22 cellular contexts compared by ENCODE assay signal in the genomic region with DNA sequence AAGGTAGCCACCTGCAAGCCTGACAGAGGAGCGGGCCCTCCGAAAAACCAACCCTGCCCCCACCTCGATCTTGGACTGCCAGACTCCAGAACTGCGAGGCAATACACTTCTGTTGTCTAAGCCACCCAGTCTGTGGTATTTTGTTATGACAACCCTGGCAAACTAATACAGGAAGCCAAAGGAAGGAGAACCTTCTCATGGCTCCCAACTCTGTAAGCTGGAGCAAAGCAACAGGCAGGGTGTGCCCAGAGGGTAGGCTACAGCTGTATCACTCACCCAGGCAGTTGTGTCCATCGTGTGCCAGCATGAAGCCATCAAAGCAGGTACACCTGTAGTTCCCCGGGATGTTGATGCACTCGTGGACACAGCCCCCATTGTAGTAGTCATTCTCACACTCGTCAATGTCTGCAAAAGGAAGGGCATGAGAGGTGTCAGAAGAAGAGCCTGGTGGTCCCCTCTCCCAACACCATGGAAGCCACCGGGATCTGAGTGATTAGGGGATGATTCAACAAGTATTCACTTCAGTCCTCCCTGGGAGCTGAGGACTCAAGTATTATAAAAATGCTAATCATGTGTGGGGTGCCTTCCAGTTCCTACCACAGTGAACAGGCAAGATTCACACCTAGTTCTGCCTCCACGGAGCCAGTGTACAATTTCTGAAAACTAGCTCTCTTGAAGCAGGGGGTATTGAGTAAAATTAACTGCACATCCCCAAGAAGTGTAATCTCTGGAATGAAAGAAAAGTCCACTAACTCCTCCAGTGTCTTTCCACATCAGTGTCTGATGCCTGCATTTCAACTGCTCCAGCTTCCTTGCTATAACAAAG. TPM values are rescaled to one million over a fixed set of nuclear protein-coding genes. Genes with fewer than 3 reads are reported as not detected.
"Had no signal": no experiment of that assay in that cellular context is flagged by ENCODE, and none has a peak within 500 bp of the region (broad histone marks: within the 10 kb centered on the region; RNA-seq: fewer than 3 reads in every experiment).

No MANE protein-coding gene starts in this region.

- H3K9me3 ChIP-seq: gastrocnemius medialis, lower lobe of right lung, tibial artery, vagina had no signal

- H3K4me2 ChIP-seq: hepatocyte had no signal

- H3K4me3 ChIP-seq: cardiac muscle cell, coronary artery, gastrocnemius medialis, hepatocyte, lower lobe of right lung, skin epidermis, tibial artery, vagina had no signal

- H3K27me3 ChIP-seq: cardiac muscle cell, vagina had no signal

- H2AFZ ChIP-seq: hepatocyte had no signal

- H3K27me3 Mint-ChIP-seq: activated CD4-positive, alpha-beta T cell treated with anti-CD3 and anti-CD28 coated beads for 36 hours; activated CD8-positive, alpha-beta T cell treated with anti-CD3 and anti-CD28 coated beads for 36 hours had no signal

- H3K4me1 Mint-ChIP-seq: activated CD4-positive, alpha-beta T cell treated with anti-CD3 and anti-CD28 coated beads for 36 hours; activated naive CD8-positive, alpha-beta T cell treated with anti-CD3 and anti-CD28 coated beads, Interleukin-2, amount 10 ng/mL, durations not matched to agents 7 days and 5 days; stimulated activated effector memory CD8-positive, alpha-beta T cell treated with anti-CD3 and anti-CD28 coated beads, Interleukin-12 subunit alpha, Interleukin-12 subunit beta, amount 100 ng/mL, for 72 hours had no signal

- H3K27ac ChIP-seq: cardiac muscle cell, coronary artery, gastrocnemius medialis, hepatocyte, lower lobe of right lung, skin epidermis, tibial artery, vagina, VCaP had no signal

- H3K36me3 Mint-ChIP-seq: activated naive CD8-positive, alpha-beta T cell treated with anti-CD3 and anti-CD28 coated beads, Interleukin-2, amount 10 ng/mL, durations not matched to agents 7 days and 5 days; mesothelial cell of epicardium; stimulated activated effector memory CD8-positive, alpha-beta T cell treated with anti-CD3 and anti-CD28 coated beads, Interleukin-12 subunit alpha, Interleukin-12 subunit beta, amount 100 ng/mL, for 72 hours had no signal

- H3K36me3 ChIP-seq: cardiac muscle cell, gastrocnemius medialis, lower lobe of right lung, tibial artery, vagina had no signal

- H3K79me2 ChIP-seq: hepatocyte had no signal

- H3K9me3 Mint-ChIP-seq: activated CD8-positive, alpha-beta T cell treated with anti-CD3 and anti-CD28 coated beads for 36 hours; activated naive CD8-positive, alpha-beta T cell treated with anti-CD3 and anti-CD28 coated beads, Interleukin-2, amount 10 ng/mL, durations not matched to agents 7 days and 5 days; activated T-cell treated with anti-CD3 and anti-CD28 coated beads, Interleukin-2, amount 50 U/mL, for 72 hours; mesothelial cell of epicardium; neural crest cell; stimulated activated effector memory CD8-positive, alpha-beta T cell treated with anti-CD3 and anti-CD28 coated beads, Interleukin-12 subunit alpha, Interleukin-12 subunit beta, amount 100 ng/mL, for 72 hours had no signal

- H3K4me1 ChIP-seq: gastrocnemius medialis, lower lobe of right lung, tibial artery, vagina had no signal

- DNase-seq: activated CD4-positive, alpha-beta T cell treated with anti-CD3 and anti-CD28 coated beads for 36 hours; activated CD8-positive, alpha-beta memory T cell treated with anti-CD3 and anti-CD28 coated beads, Interleukin-2, amount 50 U/mL, for 4 hours; activated CD8-positive, alpha-beta T cell treated with anti-CD3 and anti-CD28 coated beads for 36 hours; activated naive CD8-positive, alpha-beta T cell treated with anti-CD3 and anti-CD28 coated beads, Interleukin-2, amount 10 ng/mL, durations not matched to agents 7 days and 5 days; activated T-cell treated with anti-CD3 and anti-CD28 coated beads, Interleukin-2, amount 50 U/mL, for 72 hours; aorta; effector CD4-positive, alpha-beta T cell; gastrocnemius medialis; kidney glomerular epithelial cell; lower lobe of right lung; tibial artery had no signal

- H3K4me3 Mint-ChIP-seq: activated CD4-positive, alpha-beta T cell treated with anti-CD3 and anti-CD28 coated beads for 36 hours; activated CD8-positive, alpha-beta T cell treated with anti-CD3 and anti-CD28 coated beads for 36 hours; activated naive CD8-positive, alpha-beta T cell treated with anti-CD3 and anti-CD28 coated beads, Interleukin-2, amount 10 ng/mL, durations not matched to agents 7 days and 5 days; activated T-cell treated with anti-CD3 and anti-CD28 coated beads, Interleukin-2, amount 50 U/mL, for 72 hours; mesothelial cell of epicardium; neural crest cell; stimulated activated effector memory CD8-positive, alpha-beta T cell treated with anti-CD3 and anti-CD28 coated beads, Interleukin-12 subunit alpha, Interleukin-12 subunit beta, amount 100 ng/mL, for 72 hours had no signal

- ATAC-seq: activated CD4-positive, alpha-beta T cell treated with anti-CD3 and anti-CD28 coated beads for 36 hours; activated CD8-positive, alpha-beta T cell treated with anti-CD3 and anti-CD28 coated beads for 36 hours; activated T-cell treated with anti-CD3 and anti-CD28 coated beads, Interleukin-2, amount 50 U/mL, for 72 hours; gastrocnemius medialis; lower lobe of right lung; stimulated activated effector memory CD8-positive, alpha-beta T cell treated with anti-CD3 and anti-CD28 coated beads, Interleukin-12 subunit alpha, Interleukin-12 subunit beta, amount 100 ng/mL, for 72 hours had no signal

- H3K27ac Mint-ChIP-seq: activated CD4-positive, alpha-beta T cell treated with anti-CD3 and anti-CD28 coated beads for 36 hours; activated CD8-positive, alpha-beta T cell treated with anti-CD3 and anti-CD28 coated beads for 36 hours; activated naive CD8-positive, alpha-beta T cell treated with anti-CD3 and anti-CD28 coated beads, Interleukin-2, amount 10 ng/mL, durations not matched to agents 7 days and 5 days; activated T-cell treated with anti-CD3 and anti-CD28 coated beads, Interleukin-2, amount 50 U/mL, for 72 hours; mesothelial cell of epicardium; stimulated activated effector memory CD8-positive, alpha-beta T cell treated with anti-CD3 and anti-CD28 coated beads, Interleukin-12 subunit alpha, Interleukin-12 subunit beta, amount 100 ng/mL, for 72 hours had no signal

RNA-seq across cellular contexts. Expression of a gene that starts 23.3 kb away (rescaled TPM):
- total RNA-seq: activated CD4-positive, alpha-beta T cell treated with anti-CD3 and anti-CD28 coated beads for 36 hours; endothelial cell of umbilical vein; myocyte had no signal
